ENCODE assay signal across 1 cellular context in genomic region chr14:69650948-69651369, GRCh38.
TF ChIP-seq lines count a peak whose summit lies in the region.

No MANE protein-coding gene starts in this region.

TF ChIP-seq in GM23338, 12 proteins besides CTCF, POLR2A, EP300 and RAD21 (continued from another document):
- TF ChIP-seq ZNF462 (CRISPR knock-in tag; IDR thresholded peaks at IDR 0.05), result no peak
- TF ChIP-seq POLR2AphosphoS5 (IDR thresholded peaks at IDR 0.05; ENCODE audit: low read depth), result no peak
- TF ChIP-seq EZH2phosphoT487 (IDR thresholded peaks at IDR 0.05; ENCODE audit: unreplicated experiment), result no peak
- TF ChIP-seq EZH2 (IDR thresholded peaks at IDR 0.05; ENCODE audit: low read depth, unreplicated experiment), result no peak
